In genomic region chr1:184930645-184931044, GRCh38 we compare ENCODE assay signal across 1 cellular context.
TF ChIP-seq lines count a peak whose summit lies in the region.

No MANE protein-coding gene starts in this region.

TF ChIP-seq in HEK293, 187 proteins besides CTCF, POLR2A, EP300 and RAD21 (continued from another document and continues in another):
- TF ChIP-seq INSM2 (tag by site-specific recombination; IDR thresholded peaks at IDR 0.05) = peak; percentile 98
- TF ChIP-seq ZNF449 (tag by site-specific recombination; IDR thresholded peaks at IDR 0.05) = peak; percentile 59; the same call in 1 of the 2 replicates
- peak; percentile 52; the same call in 1 of the 2 replicates for TF ChIP-seq ZNF692 (tag by site-specific recombination; IDR thresholded peaks at IDR 0.05)
- no peak for TF ChIP-seq ZNF169 (tag by site-specific recombination; IDR thresholded peaks at IDR 0.05)
- no peak for TF ChIP-seq ZFP37 (tag by site-specific recombination; IDR thresholded peaks at IDR 0.05)
- TF ChIP-seq, protein P1, sequence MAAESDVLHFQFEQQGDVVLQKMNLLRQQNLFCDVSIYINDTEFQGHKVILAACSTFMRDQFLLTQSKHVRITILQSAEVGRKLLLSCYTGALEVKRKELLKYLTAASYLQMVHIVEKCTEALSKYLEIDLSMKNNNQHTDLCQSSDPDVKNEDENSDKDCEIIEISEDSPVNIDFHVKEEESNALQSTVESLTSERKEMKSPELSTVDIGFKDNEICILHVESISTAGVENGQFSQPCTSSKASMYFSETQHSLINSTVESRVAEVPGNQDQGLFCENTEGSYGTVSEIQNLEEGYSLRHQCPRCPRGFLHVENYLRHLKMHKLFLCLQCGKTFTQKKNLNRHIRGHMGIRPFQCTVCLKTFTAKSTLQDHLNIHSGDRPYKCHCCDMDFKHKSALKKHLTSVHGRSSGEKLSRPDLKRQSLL (tag by site-specific recombination; IDR thresholded peaks at IDR 0.05) = 0 out of 2 replicates have a peak, but pooled peaks have one; percentile 26
- no peak for TF ChIP-seq PRDM10 (tag by site-specific recombination; IDR thresholded peaks at IDR 0.05)
- TF ChIP-seq EGR2 (tag by site-specific recombination; IDR thresholded peaks at IDR 0.05; ENCODE audit: low read depth) = no peak
- TF ChIP-seq TCF7L2 (IDR thresholded peaks at IDR 0.05; ENCODE audit: borderline replicate concordance, low read depth, low read length) = peak; percentile 89
- TF ChIP-seq ZNF501 (tag by site-specific recombination; IDR thresholded peaks at IDR 0.05) = no peak
- peak; percentile 94 for TF ChIP-seq ZXDB (tag by site-specific recombination; IDR thresholded peaks at IDR 0.05)
- TF ChIP-seq, protein P2, sequence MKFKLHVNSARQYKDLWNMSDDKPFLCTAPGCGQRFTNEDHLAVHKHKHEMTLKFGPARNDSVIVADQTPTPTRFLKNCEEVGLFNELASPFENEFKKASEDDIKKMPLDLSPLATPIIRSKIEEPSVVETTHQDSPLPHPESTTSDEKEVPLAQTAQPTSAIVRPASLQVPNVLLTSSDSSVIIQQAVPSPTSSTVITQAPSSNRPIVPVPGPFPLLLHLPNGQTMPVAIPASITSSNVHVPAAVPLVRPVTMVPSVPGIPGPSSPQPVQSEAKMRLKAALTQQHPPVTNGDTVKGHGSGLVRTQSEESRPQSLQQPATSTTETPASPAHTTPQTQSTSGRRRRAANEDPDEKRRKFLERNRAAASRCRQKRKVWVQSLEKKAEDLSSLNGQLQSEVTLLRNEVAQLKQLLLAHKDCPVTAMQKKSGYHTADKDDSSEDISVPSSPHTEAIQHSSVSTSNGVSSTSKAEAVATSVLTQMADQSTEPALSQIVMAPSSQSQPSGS (tag by site-specific recombination; IDR thresholded peaks at IDR 0.05; ENCODE audit: low read depth) = peak; percentile 71
- peak; percentile 82 for TF ChIP-seq ZNF366 (tag by site-specific recombination; conservative IDR thresholded peaks at IDR 0.05)
- 0 out of 2 replicates have a peak, but pooled peaks have one; percentile 29 for TF ChIP-seq GFI1B (tag by site-specific recombination; IDR thresholded peaks at IDR 0.05)
- TF ChIP-seq ZNF335 (tag by site-specific recombination; conservative IDR thresholded peaks at IDR 0.05) = no peak
- no peak for TF ChIP-seq ZNF660 (tag by site-specific recombination; IDR thresholded peaks at IDR 0.05)
- TF ChIP-seq, protein P3, sequence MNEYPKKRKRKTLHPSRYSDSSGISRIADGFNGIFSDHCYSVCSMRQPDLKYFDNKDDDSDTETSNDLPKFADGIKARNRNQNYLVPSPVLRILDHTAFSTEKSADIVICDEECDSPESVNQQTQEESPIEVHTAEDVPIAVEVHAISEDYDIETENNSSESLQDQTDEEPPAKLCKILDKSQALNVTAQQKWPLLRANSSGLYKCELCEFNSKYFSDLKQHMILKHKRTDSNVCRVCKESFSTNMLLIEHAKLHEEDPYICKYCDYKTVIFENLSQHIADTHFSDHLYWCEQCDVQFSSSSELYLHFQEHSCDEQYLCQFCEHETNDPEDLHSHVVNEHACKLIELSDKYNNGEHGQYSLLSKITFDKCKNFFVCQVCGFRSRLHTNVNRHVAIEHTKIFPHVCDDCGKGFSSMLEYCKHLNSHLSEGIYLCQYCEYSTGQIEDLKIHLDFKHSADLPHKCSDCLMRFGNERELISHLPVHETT (tag by site-specific recombination; IDR thresholded peaks at IDR 0.05) = peak; percentile 91
- no peak for TF ChIP-seq PRDM1 (tag by site-specific recombination; IDR thresholded peaks at IDR 0.05)
- TF ChIP-seq ZSCAN23 (tag by site-specific recombination; IDR thresholded peaks at IDR 0.05) = 0 out of 2 replicates have a peak, but pooled peaks have one; percentile 38
- peak; percentile 86 for TF ChIP-seq ZNF629 (tag by site-specific recombination; IDR thresholded peaks at IDR 0.05)
- TF ChIP-seq, protein P4, sequence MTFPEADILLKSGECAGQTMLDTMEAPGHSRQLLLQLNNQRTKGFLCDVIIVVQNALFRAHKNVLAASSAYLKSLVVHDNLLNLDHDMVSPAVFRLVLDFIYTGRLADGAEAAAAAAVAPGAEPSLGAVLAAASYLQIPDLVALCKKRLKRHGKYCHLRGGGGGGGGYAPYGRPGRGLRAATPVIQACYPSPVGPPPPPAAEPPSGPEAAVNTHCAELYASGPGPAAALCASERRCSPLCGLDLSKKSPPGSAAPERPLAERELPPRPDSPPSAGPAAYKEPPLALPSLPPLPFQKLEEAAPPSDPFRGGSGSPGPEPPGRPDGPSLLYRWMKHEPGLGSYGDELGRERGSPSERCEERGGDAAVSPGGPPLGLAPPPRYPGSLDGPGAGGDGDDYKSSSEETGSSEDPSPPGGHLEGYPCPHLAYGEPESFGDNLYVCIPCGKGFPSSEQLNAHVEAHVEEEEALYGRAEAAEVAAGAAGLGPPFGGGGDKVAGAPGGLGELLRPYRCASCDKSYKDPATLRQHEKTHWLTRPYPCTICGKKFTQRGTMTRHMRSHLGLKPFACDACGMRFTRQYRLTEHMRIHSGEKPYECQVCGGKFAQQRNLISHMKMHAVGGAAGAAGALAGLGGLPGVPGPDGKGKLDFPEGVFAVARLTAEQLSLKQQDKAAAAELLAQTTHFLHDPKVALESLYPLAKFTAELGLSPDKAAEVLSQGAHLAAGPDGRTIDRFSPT (tag by site-specific recombination; IDR thresholded peaks at IDR 0.05) = peak; percentile 85
- peak; percentile 96 for TF ChIP-seq ZNF362 (tag by site-specific recombination; IDR thresholded peaks at IDR 0.05)
- no peak for TF ChIP-seq ZNF23 (tag by site-specific recombination; IDR thresholded peaks at IDR 0.05; ENCODE audit: borderline replicate concordance)
- TF ChIP-seq ZNF394 (tag by site-specific recombination; IDR thresholded peaks at IDR 0.05; ENCODE audit: borderline replicate concordance) = peak; percentile 32; the same call in 1 of the 2 replicates
- 0 out of 2 replicates have a peak, but pooled peaks have one; percentile 23 for TF ChIP-seq ZNF600 (tag by site-specific recombination; IDR thresholded peaks at IDR 0.05)
- TF ChIP-seq KLF8 (tag by site-specific recombination; IDR thresholded peaks at IDR 0.05) = peak; percentile 86
- TF ChIP-seq, protein P5, sequence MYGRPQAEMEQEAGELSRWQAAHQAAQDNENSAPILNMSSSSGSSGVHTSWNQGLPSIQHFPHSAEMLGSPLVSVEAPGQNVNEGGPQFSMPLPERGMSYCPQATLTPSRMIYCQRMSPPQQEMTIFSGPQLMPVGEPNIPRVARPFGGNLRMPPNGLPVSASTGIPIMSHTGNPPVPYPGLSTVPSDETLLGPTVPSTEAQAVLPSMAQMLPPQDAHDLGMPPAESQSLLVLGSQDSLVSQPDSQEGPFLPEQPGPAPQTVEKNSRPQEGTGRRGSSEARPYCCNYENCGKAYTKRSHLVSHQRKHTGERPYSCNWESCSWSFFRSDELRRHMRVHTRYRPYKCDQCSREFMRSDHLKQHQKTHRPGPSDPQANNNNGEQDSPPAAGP (tag by site-specific recombination; IDR thresholded peaks at IDR 0.05) = no peak
- TF ChIP-seq ZNF423 (tag by site-specific recombination; IDR thresholded peaks at IDR 0.05) = no peak
- TF ChIP-seq ZNF292 (tag by site-specific recombination; IDR thresholded peaks at IDR 0.05; ENCODE audit: borderline replicate concordance, low read depth) = no peak
- peak; percentile 26; the same call in 1 of the 2 replicates for TF ChIP-seq ZBTB8A (tag by site-specific recombination; IDR thresholded peaks at IDR 0.05)
- peak; percentile 92 for TF ChIP-seq OVOL3 (tag by site-specific recombination; IDR thresholded peaks at IDR 0.05)
- TF ChIP-seq MZF1 (tag by site-specific recombination; IDR thresholded peaks at IDR 0.05; ENCODE audit: borderline replicate concordance) = peak; percentile 72; the same call in 1 of the 2 replicates
- TF ChIP-seq ZNF19 (tag by site-specific recombination; IDR thresholded peaks at IDR 0.05; ENCODE audit: low read depth) = 0 out of 2 replicates have a peak, but pooled peaks have one; percentile 8
- TF ChIP-seq, protein P6, sequence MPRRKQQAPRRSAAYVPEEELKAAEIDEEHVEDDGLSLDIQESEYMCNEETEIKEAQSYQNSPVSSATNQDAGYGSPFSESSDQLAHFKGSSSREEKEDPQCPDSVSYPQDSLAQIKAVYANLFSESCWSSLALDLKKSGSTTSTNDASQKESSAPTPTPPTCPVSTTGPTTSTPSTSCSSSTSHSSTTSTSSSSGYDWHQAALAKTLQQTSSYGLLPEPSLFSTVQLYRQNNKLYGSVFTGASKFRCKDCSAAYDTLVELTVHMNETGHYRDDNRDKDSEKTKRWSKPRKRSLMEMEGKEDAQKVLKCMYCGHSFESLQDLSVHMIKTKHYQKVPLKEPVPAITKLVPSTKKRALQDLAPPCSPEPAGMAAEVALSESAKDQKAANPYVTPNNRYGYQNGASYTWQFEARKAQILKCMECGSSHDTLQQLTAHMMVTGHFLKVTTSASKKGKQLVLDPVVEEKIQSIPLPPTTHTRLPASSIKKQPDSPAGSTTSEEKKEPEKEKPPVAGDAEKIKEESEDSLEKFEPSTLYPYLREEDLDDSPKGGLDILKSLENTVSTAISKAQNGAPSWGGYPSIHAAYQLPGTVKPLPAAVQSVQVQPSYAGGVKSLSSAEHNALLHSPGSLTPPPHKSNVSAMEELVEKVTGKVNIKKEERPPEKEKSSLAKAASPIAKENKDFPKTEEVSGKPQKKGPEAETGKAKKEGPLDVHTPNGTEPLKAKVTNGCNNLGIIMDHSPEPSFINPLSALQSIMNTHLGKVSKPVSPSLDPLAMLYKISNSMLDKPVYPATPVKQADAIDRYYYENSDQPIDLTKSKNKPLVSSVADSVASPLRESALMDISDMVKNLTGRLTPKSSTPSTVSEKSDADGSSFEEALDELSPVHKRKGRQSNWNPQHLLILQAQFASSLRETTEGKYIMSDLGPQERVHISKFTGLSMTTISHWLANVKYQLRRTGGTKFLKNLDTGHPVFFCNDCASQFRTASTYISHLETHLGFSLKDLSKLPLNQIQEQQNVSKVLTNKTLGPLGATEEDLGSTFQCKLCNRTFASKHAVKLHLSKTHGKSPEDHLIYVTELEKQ (tag by site-specific recombination; IDR thresholded peaks at IDR 0.05; ENCODE audit: borderline replicate concordance) = peak; percentile 97
- TF ChIP-seq IKZF3 (tag by site-specific recombination; IDR thresholded peaks at IDR 0.05) = peak; percentile 82
- peak; percentile 27; the same call in 1 of the 2 replicates for TF ChIP-seq ZNF549 (tag by site-specific recombination; IDR thresholded peaks at IDR 0.05)
- TF ChIP-seq SP7 (tag by site-specific recombination; IDR thresholded peaks at IDR 0.05) = peak; percentile 84
